In the genomic region with DNA sequence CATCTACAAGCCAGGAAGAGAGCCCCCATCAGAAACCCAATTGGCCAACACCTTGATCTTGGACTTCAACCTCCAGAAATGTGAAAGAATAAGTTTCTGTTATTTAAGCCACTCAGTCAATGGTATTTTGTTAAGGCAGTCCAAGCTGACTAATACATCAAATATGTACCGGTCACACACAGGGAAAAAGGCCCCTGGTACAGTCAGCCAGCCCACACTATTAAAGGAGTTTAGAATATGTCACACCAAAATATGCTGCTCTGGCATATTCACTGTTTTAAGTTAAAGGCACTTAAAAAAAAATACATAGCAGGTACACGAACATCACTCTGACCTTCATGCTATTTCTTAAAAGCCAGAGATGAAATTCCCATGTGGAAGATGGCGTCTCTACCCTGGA, we compare ENCODE assay signal across 1 cellular context.
TF ChIP-seq lines count a peak whose summit lies in the region.

No MANE protein-coding gene starts in this region.

TF ChIP-seq in endothelial cell of umbilical vein, 7 proteins besides CTCF, POLR2A, EP300 and RAD21 (continued from another document):
- peak; percentile 68 for TF ChIP-seq JUN (IDR thresholded peaks at IDR 0.05; ENCODE audit: borderline replicate concordance, insufficient read depth, insufficient read length, low read depth)
